ENCODE assay signal across 8 cellular contexts in the genomic region with DNA sequence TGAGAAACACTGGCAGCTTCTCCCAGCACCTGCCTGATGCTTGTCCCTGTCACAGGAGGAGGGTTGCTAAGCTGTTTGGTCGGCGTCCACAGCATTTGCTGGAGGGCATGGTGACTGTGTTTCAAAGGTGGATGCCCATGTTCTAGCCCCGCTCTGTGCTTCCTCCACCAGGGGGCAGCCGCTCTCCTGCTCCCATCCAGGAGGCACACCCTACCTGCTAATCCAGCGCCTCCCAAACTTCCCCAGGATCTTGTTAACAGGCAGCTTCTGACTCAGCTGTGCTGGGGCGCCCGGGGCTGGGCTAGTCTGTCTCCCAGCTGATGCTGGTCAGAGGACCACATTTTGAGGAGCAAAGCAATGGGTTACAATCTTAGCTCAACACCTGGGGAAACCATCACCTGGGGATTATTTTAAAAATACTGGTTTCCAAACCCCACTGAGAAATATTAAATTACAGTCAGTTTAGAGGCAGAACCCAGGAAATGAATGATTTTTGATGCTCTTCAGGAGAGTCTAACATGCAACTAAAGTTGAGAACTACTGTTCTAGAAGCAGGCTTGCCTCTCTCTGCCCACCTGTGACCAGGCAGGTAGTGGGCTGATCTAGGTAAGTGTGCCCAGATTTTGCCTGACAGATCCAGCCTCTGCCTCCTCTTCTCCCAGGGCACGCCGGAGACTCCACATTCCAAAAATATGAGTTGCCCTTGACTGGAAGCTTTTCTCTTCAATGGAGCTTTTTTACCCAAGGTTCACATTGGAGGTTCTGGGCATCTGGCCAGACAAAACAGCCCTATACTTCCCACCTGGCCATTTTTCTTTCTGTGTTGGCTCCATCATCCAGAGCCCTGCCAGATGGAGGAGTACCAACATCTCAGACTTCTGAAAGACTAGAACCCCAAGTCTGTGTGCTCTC.
A peak's percentile ranks its signal among the peaks of the same experiment; 100 is the strongest.
DNase-seq lines count a peak whose midpoint lies in the region; ATAC-seq, FAIRE-seq and TF ChIP-seq lines count a peak whose summit lies in the region.

No MANE protein-coding gene starts in this region.

- H3K4me3 ChIP-seq in A549 (no peak overlapping the region), heart right ventricle (no peak overlapping the region)

- 0% methylated on average over 9 of the region's 9 CpGs for WGBS in A549 (ENCODE audit: missing lambda C conversion rate)
- 20 to 23% methylated on average over 9 of the region's 9 CpGs for WGBS in heart right ventricle, 2 donors

- H3K27ac ChIP-seq in A549 (no peak overlapping the region), heart right ventricle (no peak overlapping the region)

- CTCF ChIA-PET in A549 (lab: Yijun Ruan, JAX) = interaction anchor here (0.6 to 8.4 kb wide), 25 partner anchors 8 to 1709 kb away, joined by 3 to 61 read pairs (median 4); no protein-coding TSS in a partner anchor

- H3K27me3 ChIP-seq in heart right ventricle = peaks cover 0 to 73% (median 40%) of the 10 kb centered on the region in 7 donors

- H3K9me3 ChIP-seq in A549 (no peaks in the 10 kb centered on the region), heart right ventricle (no peaks in the 10 kb centered on the region)

- FAIRE-seq in A549 (lab: Jason Lieb, UNC) = no peak

- TF ChIP-seq EP300 in A549 (IDR thresholded peaks at IDR 0.05) = no peak

- POLR2A ChIA-PET in A549 (lab: Yijun Ruan, JAX) = no interaction called here

- no peak for TF ChIP-seq POLR2A in A549 (IDR thresholded peaks at IDR 0.05; ENCODE audit: low read length)

- TF ChIP-seq RAD21 in A549 (conservative IDR thresholded peaks at IDR 0.05 in 1 of 2, IDR thresholded peaks at IDR 0.05 in 1 of 2) = peak; percentile 22 to 55; a peak in 4 of 5 replicates

- TF ChIP-seq CTCF in A549 (IDR thresholded peaks at IDR 0.05) (peak; percentile 59), GM12874 (IDR thresholded peaks at IDR 0.05; ENCODE audit: insufficient read depth, low read depth, low read length) (peak; percentile 90), heart right ventricle (IDR thresholded peaks at IDR 0.05) (peak in 8 of 9 donors; percentile 23 to 61 (median 44))

- intact Hi-C loops in heart right ventricle (cut with DNase I) = no loop called here

- H3K36me3 ChIP-seq in heart right ventricle = no peaks in the 10 kb centered on the region

- H3K4me1 ChIP-seq in A549 (no peaks in the 10 kb centered on the region), heart right ventricle (no peaks in the 10 kb centered on the region)

- no peak overlapping the region for H3K4me2 ChIP-seq in A549

- ATAC-seq in A549 = peak; percentile 87 to 97
- no peak for ATAC-seq in heart right ventricle
- ATAC-seq in HG03571 (IDR thresholded peaks at IDR 0.05; ENCODE audit: unreplicated experiment) = no peak

- DNase-seq in A549 (ENCODE audit: low read depth in 1 of 2, low spot score in 1 of 2) (peak; percentile 70 to 77), NCI-H2107 treated with DMSO at 0.1 percent for 48 hours (lab: John Stamatoyannopoulos, UW; ENCODE audit: unreplicated experiment) (peak; percentile 42), heart right ventricle (peak in 1 of 2 donors; percentile 28), dedifferentiated amniotic fluid mesenchymal stem cell (ENCODE audit: extremely low spot score) (no peak)
- peak; percentile 74 for DNase-seq in activated CD8-positive, alpha-beta memory T cell treated with anti-CD3 and anti-CD28 coated beads, Interleukin-2, amount 50 U/mL, for 48 hours
- peak; percentile 34 to 43 for DNase-seq in stimulated activated CD4-positive, alpha-beta T cell treated with anti-CD3 and anti-CD28 coated beads, Interleukin-2, amount 100 ng/mL, for 48 hours

TF ChIP-seq in A549, 52 proteins besides CTCF, POLR2A, EP300 and RAD21:
- no peak for TF ChIP-seq EHMT2 (IDR thresholded peaks at IDR 0.05; ENCODE audit: low read depth)
- TF ChIP-seq SMC3 (IDR thresholded peaks at IDR 0.05) = 0 out of 3 replicates have a peak, but pooled peaks have one; percentile 29
- TF ChIP-seq HOXB13 (CRISPR knock-in tag; IDR thresholded peaks at IDR 0.05; ENCODE audit: low read depth) = no peak
- no peak for TF ChIP-seq FOXS1 (CRISPR knock-in tag; IDR thresholded peaks at IDR 0.05)
TF ChIP-seq in A549: peak in this region for 1.

Comparison
In these comparisons a context has a peak if more than half of its experiments do, and no peak if none do; other contexts are left out.
1. ATAC-seq: peak in A549 (2 of 2); none in heart right ventricle (0 of 8) and HG03571 (single experiment).
2. Peak in every context shown above with its lines, with median percentiles within 50 percentile points of each other: CTCF ChIP-seq.